In genomic region chr10:75547391-75548298, GRCh38 we compare ENCODE assay signal across 13 cellular contexts.
DNase-seq lines count a peak whose midpoint lies in the region; ATAC-seq, FAIRE-seq and TF ChIP-seq lines count a peak whose summit lies in the region.
"Had no signal": no experiment of that assay in that cellular context is flagged by ENCODE, and none has a peak within 500 bp of the region (broad histone marks: within the 10 kb centered on the region; RNA-seq: fewer than 3 reads in every experiment).

No MANE protein-coding gene starts in this region.

- no CpG with 5 or more reads among the region's 7 CpGs for WGBS in mesendoderm (ENCODE audit: extremely low coverage, insufficient coverage, low lambda C conversion rate)

- no peak overlapping the region for H4K8ac ChIP-seq in mesendoderm (ENCODE audit: low read depth, low read length)

- no peak overlapping the region for H3K18ac ChIP-seq in mesendoderm (ENCODE audit: low read length)

- no peaks in the 10 kb centered on the region for H3K9me3 ChIP-seq in astrocyte (ENCODE audit: insufficient read depth, low read depth, low read length)
- H3K9me3 ChIP-seq: suprapubic skin had no signal

- no peak for TF ChIP-seq CTCF in astrocyte (IDR thresholded peaks at IDR 0.05; ENCODE audit: insufficient read depth, low read depth, low read length)

- H3K9me3 Mint-ChIP-seq in astrocyte (ENCODE audit: unreplicated experiment) = no peaks in the 10 kb centered on the region

- H3K27me3 ChIP-seq in astrocyte (ENCODE audit: insufficient read depth, low read length) (no peaks in the 10 kb centered on the region), mesendoderm (ENCODE audit: insufficient read depth, low read length, poor library complexity) (no peaks in the 10 kb centered on the region)
- H3K27me3 ChIP-seq: suprapubic skin had no signal

- no peaks in the 10 kb centered on the region for H3K27me3 Mint-ChIP-seq in astrocyte (ENCODE audit: low read depth, unreplicated experiment)

- H3K36me3 ChIP-seq in astrocyte (ENCODE audit: insufficient read depth, low read length) (no peaks in the 10 kb centered on the region), mesendoderm (ENCODE audit: control insufficient read depth, insufficient read depth, low read length) (no peaks in the 10 kb centered on the region)
- H3K36me3 ChIP-seq: suprapubic skin had no signal

- H2BK120ac ChIP-seq in mesendoderm (ENCODE audit: low read depth, low read length) = no peak overlapping the region

- no peak overlapping the region for H2BK5ac ChIP-seq in mesendoderm (ENCODE audit: low read length)

- no peak overlapping the region for H3K27ac ChIP-seq in astrocyte (ENCODE audit: low read depth, low read length)
- no peak overlapping the region for H3K27ac ChIP-seq in mesendoderm (ENCODE audit: low read depth, low read length)
- H3K27ac ChIP-seq: suprapubic skin had no signal

- H3K9ac ChIP-seq in astrocyte (ENCODE audit: low read length) (no peak overlapping the region), mesendoderm (ENCODE audit: low read length) (no peak overlapping the region)

- H3K79me2 ChIP-seq in astrocyte (ENCODE audit: insufficient read depth, low read length) = no peaks in the 10 kb centered on the region
- no peaks in the 10 kb centered on the region for H3K79me2 ChIP-seq in mesendoderm (ENCODE audit: control insufficient read depth, insufficient read depth, low read length)

- H2AK5ac ChIP-seq in mesendoderm (ENCODE audit: low read length) = no peak overlapping the region

- peaks cover 49% of the 10 kb centered on the region for H3K4me1 Mint-ChIP-seq in astrocyte (ENCODE audit: low read depth, unreplicated experiment)

- DNase-seq in COLO829 (ENCODE audit: low spot score) (peak; percentile 4), HTR-8/SVneo (ENCODE audit: insufficient read length, low spot score) (peak; percentile 62), astrocyte (ENCODE audit: low read depth) (peak; percentile 97), mesendoderm (peak; percentile 53), NCI-H2081 treated with DMSO at 0.1 percent for 48 hours (lab: John Stamatoyannopoulos, UW) (no peak)
- no peak for DNase-seq in stimulated activated CD8-positive, alpha-beta memory T cell treated with anti-CD3 and anti-CD28 coated beads, Interleukin-4, amount 100 ng/mL, for 48 hours
- DNase-seq: activated T-cell treated with anti-CD3 and anti-CD28 coated beads for 4 hours; effector memory CD4-positive, alpha-beta T cell; NCI-H2107 had no signal

- H3K27ac Mint-ChIP-seq in astrocyte (ENCODE audit: unreplicated experiment) = peak overlapping the region; percentile 89

- no peaks in the 10 kb centered on the region for H3K36me3 Mint-ChIP-seq in astrocyte (ENCODE audit: low read depth, unreplicated experiment)

- no peak overlapping the region for H3K56ac ChIP-seq in mesendoderm (ENCODE audit: low read length)

- no peak overlapping the region for H3K23ac ChIP-seq in mesendoderm (ENCODE audit: low read length)

- H2BK15ac ChIP-seq in mesendoderm (replicated peaks; ENCODE audit: low read depth) = no peak overlapping the region

- FAIRE-seq in HTR-8/SVneo (lab: Jason Lieb, UNC) = peak; percentile 95
- FAIRE-seq in astrocyte (lab: Jason Lieb, UNC) = peak; percentile 97

- no peak overlapping the region for H2AFZ ChIP-seq in astrocyte (ENCODE audit: low read depth, low read length)

- H3K4me3 Mint-ChIP-seq in astrocyte (ENCODE audit: unreplicated experiment) = no peak overlapping the region

- H3K4me2 ChIP-seq in astrocyte (ENCODE audit: low read length) (peak overlapping the region; percentile 27), mesendoderm (ENCODE audit: low read length) (no peak overlapping the region)

- H3K4me3 ChIP-seq in astrocyte (ENCODE audit: insufficient read depth, low read depth, low read length) = no peak overlapping the region
- H3K4me3 ChIP-seq in mesendoderm (ENCODE audit: low read length) = no peak overlapping the region
- H3K4me3 ChIP-seq: suprapubic skin had no signal

- H4K5ac ChIP-seq in mesendoderm (ENCODE audit: low read length) = no peak overlapping the region

- ATAC-seq in HG03439 (IDR thresholded peaks at IDR 0.05; ENCODE audit: unreplicated experiment) (no peak), GM21515 (IDR thresholded peaks at IDR 0.05; ENCODE audit: unreplicated experiment) (no peak)
- ATAC-seq: left lobe of liver had no signal

- H3K4ac ChIP-seq in mesendoderm (ENCODE audit: low read depth, low read length) = no peak overlapping the region

- H3K4me1 ChIP-seq in astrocyte (ENCODE audit: insufficient read depth, low read length) (peaks cover 17% of the 10 kb centered on the region), mesendoderm (ENCODE audit: control insufficient read depth, low read depth, low read length) (no peaks in the 10 kb centered on the region)

- H4K20me1 ChIP-seq in astrocyte (ENCODE audit: insufficient read depth, low read length) = no peaks in the 10 kb centered on the region

- no peaks in the 10 kb centered on the region for H3K79me1 ChIP-seq in mesendoderm (ENCODE audit: low read length)

Comparison
In these comparisons a context has a peak if more than half of its experiments do, and no peak if none do; other contexts are left out.
1. DNase-seq: peak in COLO829 (single experiment), HTR-8/SVneo (single experiment), astrocyte (single experiment) and mesendoderm (single experiment); none in stimulated activated CD8-positive, alpha-beta memory T cell treated with anti-CD3 and anti-CD28 coated beads, Interleukin-4, amount 100 ng/mL, for 48 hours (single experiment) and NCI-H2081 treated with DMSO at 0.1 percent for 48 hours (single experiment).